In genomic region chr1:16740042-16740964, GRCh38 we compare ENCODE assay signal across 9 cellular contexts. TPM values are rescaled to one million over a fixed set of nuclear protein-coding genes. Genes with fewer than 3 reads are reported as not detected.
A peak's percentile ranks its signal among the peaks of the same experiment; 100 is the strongest.
DNase-seq lines count a peak whose midpoint lies in the region; ATAC-seq and TF ChIP-seq lines count a peak whose summit lies in the region.
"Not testable (repeated sequence)": the region's sequence is repeated elsewhere in the genome, so short reads cannot be mapped to it uniquely, and the experiment has no call there.
"Had no signal": no experiment of that assay in that cellular context is flagged by ENCODE, and none has a peak within 500 bp of the region (broad histone marks: within the 10 kb centered on the region; RNA-seq: fewer than 3 reads in every experiment).

TSS of gene RNU1-4 (plus strand) at chr1:16740516.

- intact Hi-C loops in body of pancreas (cut with DNase I); left ventricle myocardium superior (cut with micrococcal nuclease); posterior vena cava (cut with DNase I): not testable (repeated sequence)

- H4K20me1 ChIP-seq in H9 (ENCODE audit: control insufficient read depth, insufficient read depth, insufficient read length): not testable (repeated sequence)

- H3K27ac ChIP-seq in CD4-positive, CD25-positive, alpha-beta regulatory T cell (ENCODE audit: insufficient read depth, low read length, poor library complexity, severe bottlenecking); H9 (ENCODE audit: insufficient read length, low read depth, low read length); body of pancreas: not testable (repeated sequence)

- not testable (repeated sequence) for TF ChIP-seq CTCF in H9 (conservative IDR thresholded peaks at IDR 0.05); body of pancreas (IDR thresholded peaks at IDR 0.05)

- H3K36me3 Mint-ChIP-seq in CD4-positive, CD25-positive, alpha-beta regulatory T cell; H9 (ENCODE audit: insufficient read depth in 1 of 3, low read depth in 3 of 3); T-cell: not testable (repeated sequence)

- H3K27me3 Mint-ChIP-seq in CD4-positive, CD25-positive, alpha-beta regulatory T cell; H9 (ENCODE audit: low read depth); T-cell: not testable (repeated sequence)

- peak; percentile 88 to 96 for ATAC-seq in CD4-positive, CD25-positive, alpha-beta regulatory T cell (ENCODE audit: low read depth in 2 of 2)
- ATAC-seq in GM19351 (IDR thresholded peaks at IDR 0.05; ENCODE audit: unreplicated experiment) (peak; percentile 84), HG03135 (IDR thresholded peaks at IDR 0.05; ENCODE audit: unreplicated experiment) (peak; percentile 95), T-cell (replicated peaks in 1 of 4) (peak; percentile 96 to 98 (median 97)), body of pancreas (peak; percentile 94), left ventricle myocardium superior (peak; percentile 100)

- not testable (repeated sequence) for H3K23ac ChIP-seq in H9 (ENCODE audit: insufficient read length, low read depth, low read length)

- not testable (repeated sequence) for H2BK12ac ChIP-seq in H9 (ENCODE audit: insufficient read length, low read depth, low read length)

- TF ChIP-seq POLR2A in body of pancreas (IDR thresholded peaks at IDR 0.05): not testable (repeated sequence)

- not testable (repeated sequence) for H2BK5ac ChIP-seq in H9 (ENCODE audit: insufficient read length, low read length)

- H3K4ac ChIP-seq in H9 (ENCODE audit: low read depth, low read length): not testable (repeated sequence)

- not testable (repeated sequence) for H4K5ac ChIP-seq in H9 (ENCODE audit: insufficient read length, low read depth, low read length)

- not testable (repeated sequence) for H4K91ac ChIP-seq in H9 (ENCODE audit: insufficient read length, low read depth, low read length)

- H3K9me3 Mint-ChIP-seq in CD4-positive, CD25-positive, alpha-beta regulatory T cell; H9; T-cell: not testable (repeated sequence)

- H3K14ac ChIP-seq in H9 (ENCODE audit: insufficient read depth, low read length): not testable (repeated sequence)

- H3K79me1 ChIP-seq in H9 (ENCODE audit: insufficient read depth, low read depth, low read length, poor library complexity, severe bottlenecking): not testable (repeated sequence)

- H3K79me2 ChIP-seq in H9 (ENCODE audit: insufficient read depth, low read length): not testable (repeated sequence)

- H3K27me3 ChIP-seq in CD4-positive, CD25-positive, alpha-beta regulatory T cell (ENCODE audit: control insufficient read depth, insufficient read depth, low read length); H9 (ENCODE audit: insufficient read depth, low read length); body of pancreas: not testable (repeated sequence)

- not testable (repeated sequence) for H3K23me2 ChIP-seq in H9 (ENCODE audit: insufficient read length, low read depth, low read length, poor library complexity, severe bottlenecking)

- not testable (repeated sequence) for H3K4me1 ChIP-seq in CD4-positive, CD25-positive, alpha-beta regulatory T cell (ENCODE audit: control insufficient read depth, insufficient read depth, low read length, poor library complexity, severe bottlenecking); H9 (ENCODE audit: insufficient read depth, low read length); body of pancreas

- H4K8ac ChIP-seq in H9 (replicated peaks; ENCODE audit: insufficient read length, low read depth, low read length): not testable (repeated sequence)

- not testable (repeated sequence) for H3K4me3 ChIP-seq in CD4-positive, CD25-positive, alpha-beta regulatory T cell (ENCODE audit: low read depth, low read length); body of pancreas

- H3K4me3 Mint-ChIP-seq in CD4-positive, CD25-positive, alpha-beta regulatory T cell; H9; T-cell: not testable (repeated sequence)

- H3K56ac ChIP-seq in H9 (ENCODE audit: insufficient read length, low read depth, low read length): not testable (repeated sequence)

- WGBS in H9 (ENCODE audit: extremely low coverage, insufficient read length, low lambda C conversion rate): no CpG with 5 or more reads among the region's 46 CpGs
- WGBS in body of pancreas, 2 donors: no CpG with 5 or more reads among the region's 46 CpGs

- H3K27ac Mint-ChIP-seq in CD4-positive, CD25-positive, alpha-beta regulatory T cell; H9; T-cell: not testable (repeated sequence)

- H3K36me3 ChIP-seq in CD4-positive, CD25-positive, alpha-beta regulatory T cell (ENCODE audit: control insufficient read depth, insufficient read depth, low read length); body of pancreas (replicated peaks in 1 of 2; ENCODE audit: insufficient read depth in 1 of 2, low read depth in 2 of 2): not testable (repeated sequence)

- H2BK20ac ChIP-seq in H9 (ENCODE audit: low read depth, low read length, poor library complexity, severe bottlenecking): not testable (repeated sequence)

- H3K4me2 ChIP-seq in H9 (ENCODE audit: insufficient read depth, insufficient read length, low read length): not testable (repeated sequence)

- POLR2A ChIA-PET in T-cell (lab: Charles Lee): not testable (repeated sequence)

- H2BK120ac ChIP-seq in H9 (ENCODE audit: low read depth, low read length, poor library complexity, severe bottlenecking): not testable (repeated sequence)

- H3K9ac ChIP-seq in H9 (ENCODE audit: extremely low read depth, insufficient read length, low read length): not testable (repeated sequence)

- CTCF ChIA-PET in T-cell (lab: Charles Lee): not testable (repeated sequence)

- H2BK15ac ChIP-seq in H9 (ENCODE audit: low read depth, low read length): not testable (repeated sequence)

- not testable (repeated sequence) for H3K9me3 ChIP-seq in CD4-positive, CD25-positive, alpha-beta regulatory T cell (ENCODE audit: control insufficient read depth in 2 of 2, low read length in 2 of 2); H9 (ENCODE audit: control insufficient read depth, low read depth, low read length); body of pancreas

- not testable (repeated sequence) for H3T11ph ChIP-seq in H9 (ENCODE audit: low read length)

- not testable (repeated sequence) for H3K4me1 Mint-ChIP-seq in CD4-positive, CD25-positive, alpha-beta regulatory T cell; H9; T-cell

- H2AFZ ChIP-seq in H9 (ENCODE audit: low read length): not testable (repeated sequence)

- not testable (repeated sequence) for DNase-seq in CD4-positive, CD25-positive, alpha-beta regulatory T cell; H9; T-cell; body of pancreas; left ventricle myocardium superior; posterior vena cava (ENCODE audit: low spot score)

- not testable (repeated sequence) for H2AK5ac ChIP-seq in H9 (ENCODE audit: insufficient read length, low read length)

- not testable (repeated sequence) for H3K18ac ChIP-seq in H9 (ENCODE audit: insufficient read length, low read depth, low read length)

RNA-seq across cellular contexts. Expression of gene RNU1-4, which starts in this region (rescaled TPM):
- total RNA-seq in CD4-positive, CD25-positive, alpha-beta regulatory T cell: 3,278 TPM
- 10 to 100 TPM in 1 of 4 donors, not detected in 3; 23.7 TPM for polyA plus RNA-seq in CD4-positive, CD25-positive, alpha-beta regulatory T cell
- 1,874 and 2,051 TPM in 2 replicates for total RNA-seq in H9 (2021)
- 1,000 to 10,000 TPM; 2,148 to 4,743 (median 3,650) TPM for total RNA-seq in T-cell
- total RNA-seq in body of pancreas: over 10,000 TPM in 1 of 2 donors, under 1 TPM in 1; under 0.01 to 15,479 TPM
- 4,234 TPM for total RNA-seq in left ventricle myocardium superior
- over 10,000 TPM; 12,584 to 18,986 TPM for total RNA-seq in posterior vena cava
- total RNA-seq: LHCN-M2 had no signal
